In the genomic region with DNA sequence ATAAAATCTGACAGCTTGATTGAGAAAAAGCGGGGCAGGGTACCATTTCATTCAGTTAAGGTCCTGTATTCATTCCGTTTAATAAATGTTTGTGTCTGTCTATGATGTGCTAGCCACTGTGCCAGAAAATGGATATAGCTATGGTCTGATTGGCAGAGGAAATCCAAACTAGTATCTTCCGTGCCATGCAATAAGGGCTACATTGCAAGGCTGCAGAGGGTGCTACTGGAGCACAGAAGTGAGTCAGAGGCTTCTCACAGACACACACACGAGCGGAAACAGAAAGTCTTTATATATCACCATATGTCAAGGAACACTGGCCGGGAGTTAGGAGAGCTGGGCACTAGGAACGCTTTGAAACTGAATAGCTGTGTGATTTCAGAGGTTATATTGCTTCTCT, we compare ENCODE assay signal across 8 cellular contexts. TPM values are rescaled to one million over a fixed set of nuclear protein-coding genes. Genes with fewer than 3 reads are reported as not detected.
DNase-seq lines count a peak whose midpoint lies in the region; ATAC-seq and TF ChIP-seq lines count a peak whose summit lies in the region.
"Not testable (repeated sequence)": the region's sequence is repeated elsewhere in the genome, so short reads cannot be mapped to it uniquely, and the experiment has no call there.

No MANE protein-coding gene starts in this region.

- H3K4me3 Mint-ChIP-seq in chondrocyte (ENCODE audit: unreplicated experiment) = peak overlapping the region; percentile 100

- DNase-seq in NCI-H1694 (lab: John Stamatoyannopoulos, UW) = peak; percentile 3
- peak; percentile 12 for DNase-seq in activated CD4-positive, alpha-beta T cell treated with anti-CD3 and anti-CD28 coated beads for 24 hours (ENCODE audit: low read depth in 2 of 2)
- DNase-seq in chondrocyte (ENCODE audit: low spot score); uterus: not testable (repeated sequence)
- peak; percentile 40 for DNase-seq in inferior parietal cortex (ENCODE audit: extremely low spot score)
- DNase-seq in putamen (ENCODE audit: low spot score) = peak; percentile 50

- H3K4me1 Mint-ChIP-seq in chondrocyte (ENCODE audit: low read depth) = not testable (repeated sequence)

- H3K4me3 ChIP-seq in uterus = peak overlapping the region; percentile 51 to 57

- peak overlapping the region; percentile 83 to 84 for H3K27ac ChIP-seq in uterus

- not testable (repeated sequence) for H3K27me3 ChIP-seq in uterus

- H3K4me1 ChIP-seq in uterus = not testable (repeated sequence)

- intact Hi-C loops in uterus (cut with DNase I; ENCODE audit: low total_unique reads) = not testable (repeated sequence)

- not testable (repeated sequence) for H3K9me3 ChIP-seq in uterus

- not testable (repeated sequence) for H3K27me3 Mint-ChIP-seq in chondrocyte (ENCODE audit: low read depth)

- TF ChIP-seq CTCF in chondrocyte (IDR thresholded peaks at IDR 0.05) = peak; percentile 69
- not testable (repeated sequence) for TF ChIP-seq CTCF in uterus (IDR thresholded peaks at IDR 0.05)

- TF ChIP-seq POLR2A in uterus (IDR thresholded peaks at IDR 0.05) = not testable (repeated sequence)

- H3K36me3 ChIP-seq in uterus = not testable (repeated sequence)

- not testable (repeated sequence) for H3K9me3 Mint-ChIP-seq in chondrocyte (ENCODE audit: low read depth)

- not testable (repeated sequence) for H3K36me3 Mint-ChIP-seq in chondrocyte (ENCODE audit: low read depth)

- peak overlapping the region; percentile 98 for H3K27ac Mint-ChIP-seq in chondrocyte (ENCODE audit: unreplicated experiment)

- ATAC-seq in GM18498 (IDR thresholded peaks at IDR 0.05; ENCODE audit: unreplicated experiment) = peak; percentile 55
- peak; percentile 53 for ATAC-seq in HG02885 (IDR thresholded peaks at IDR 0.05; ENCODE audit: poor library complexity, unreplicated experiment)

RNA-seq across cellular contexts. Expression of a gene that starts 29.3 kb away (rescaled TPM):
- total RNA-seq in chondrocyte (4.8 to 9.3 TPM (median 5.4 TPM) in 3 replicates), uterus (10 to 100 TPM in 1 of 4 donors, 1 to 10 TPM in 3; 1.0 to 12.8 (median 1.5) TPM)
